18 cellular contexts compared by ENCODE assay signal in the genomic region with DNA sequence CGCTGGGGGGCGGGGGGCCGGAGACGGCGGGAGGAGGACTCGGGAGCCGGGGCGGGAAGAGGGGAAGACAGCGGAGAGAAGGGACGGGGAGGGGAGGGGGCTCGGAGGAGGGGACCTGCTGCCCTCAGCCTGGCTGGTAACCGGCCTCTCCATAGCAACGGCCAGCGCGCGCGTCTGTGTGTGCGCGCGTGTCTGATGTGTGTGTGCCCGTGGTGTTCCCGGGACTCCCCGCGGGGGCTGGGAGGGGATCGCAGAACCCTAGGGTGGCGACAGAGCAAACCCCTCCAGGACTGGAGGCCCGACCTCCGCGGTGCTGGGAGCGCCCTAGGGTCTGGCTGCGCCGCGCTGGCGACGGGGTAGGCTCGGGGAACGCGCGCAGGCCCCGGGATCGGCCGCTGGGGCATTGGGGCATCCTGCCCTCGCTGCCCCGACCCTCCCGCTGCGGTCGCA.
DNase-seq lines count a peak whose midpoint lies in the region; ATAC-seq and TF ChIP-seq lines count a peak whose summit lies in the region.
"Had no signal": no experiment of that assay in that cellular context is flagged by ENCODE, and none has a peak within 500 bp of the region (broad histone marks: within the 10 kb centered on the region; RNA-seq: fewer than 3 reads in every experiment).

No MANE protein-coding gene starts in this region.

- DNase-seq in DMS53 (lab: John Stamatoyannopoulos, UW) (peak; percentile 74), DMS53 treated with DMSO at 0.1 percent for 48 hours (lab: John Stamatoyannopoulos, UW; ENCODE audit: unreplicated experiment) (no peak), H9 (peak; percentile 64), ecto neural progenitor cell (ENCODE audit: low spot score) (peak; percentile 77), neuronal stem cell (ENCODE audit: low spot score) (peak; percentile 63), brain microvascular endothelial cell (no peak), kidney tubule cell (ENCODE audit: low spot score) (no peak)
- DNase-seq: 8988T; activated CD8-positive, alpha-beta memory T cell treated with anti-CD3 and anti-CD28 coated beads for 24 hours; activated naive CD4-positive, alpha-beta T cell treated with Interleukin-2 at 50 U/mL for 16 hours; central memory CD4-positive, alpha-beta T cell; gastrocnemius medialis; MM.1S; NCI-H2171; stimulated activated naive B cell treated with anti-CD40 and anti-IgM and Interleukin-4, amounts not matched to agents 10 μg/mL and 1 μg/mL and 100 μg/mL, for 72 hours had no signal

- peaks cover 3% of the 10 kb centered on the region in 2 experiments for H3K9me3 Mint-ChIP-seq in H9
- H3K9me3 Mint-ChIP-seq: stimulated activated naive B cell treated with anti-CD40 and anti-IgM and Interleukin-4, amounts not matched to agents 10 μg/mL and 1 μg/mL and 100 μg/mL, for 72 hours had no signal

- no peaks in the 10 kb centered on the region for H3K79me2 ChIP-seq in H9 (ENCODE audit: insufficient read depth, low read length)

- H3K27me3 ChIP-seq in H9 (ENCODE audit: insufficient read depth, low read length): peaks cover 51% of the 10 kb centered on the region
- no peaks in the 10 kb centered on the region for H3K27me3 ChIP-seq in neuronal stem cell (ENCODE audit: control insufficient read depth in 3 of 3, insufficient read depth in 3 of 3, low read depth in 1 of 3, low read length in 3 of 3)
- H3K27me3 ChIP-seq in brain microvascular endothelial cell (replicated peaks): peaks cover 52% of the 10 kb centered on the region

- H4K91ac ChIP-seq in H9 (ENCODE audit: insufficient read length, low read depth, low read length) (no peak overlapping the region), neuronal stem cell (ENCODE audit: low read depth, low read length, poor library complexity) (no peak overlapping the region)

- H3K14ac ChIP-seq in H9 (ENCODE audit: insufficient read depth, low read length) (no peak overlapping the region), neuronal stem cell (ENCODE audit: low read length) (peak overlapping the region; percentile 56)

- no CpG with 5 or more reads among the region's 47 CpGs for WGBS in H9 (ENCODE audit: extremely low coverage, insufficient read length, low lambda C conversion rate)
- WGBS in neuronal stem cell (ENCODE audit: extremely low coverage in 2 of 2, insufficient read length in 2 of 2, insufficient replicate concordance in 1 of 2), 2 donors: no CpG with 5 or more reads among the region's 47 CpGs

- no peak overlapping the region for H3K9ac ChIP-seq in H9 (ENCODE audit: extremely low read depth, insufficient read length, low read length)
- H3K9ac ChIP-seq in neuronal stem cell (ENCODE audit: low read depth, low read length, poor library complexity): peak overlapping the region; percentile 84

- peak overlapping the region; percentile 32 to 74; a peak in 2 of 5 replicates for H3K4me3 Mint-ChIP-seq in H9

- peaks cover 80% of the 10 kb centered on the region for H3K27me3 Mint-ChIP-seq in H9 (ENCODE audit: low read depth)

- H3K23ac ChIP-seq in H9 (ENCODE audit: insufficient read length, low read depth, low read length): no peak overlapping the region
- H3K23ac ChIP-seq in neuronal stem cell (ENCODE audit: low read depth, low read length, poor library complexity): no peak overlapping the region

- H2BK5ac ChIP-seq in H9 (ENCODE audit: insufficient read length, low read length): no peak overlapping the region
- peak overlapping the region; percentile 82 for H2BK5ac ChIP-seq in neuronal stem cell (ENCODE audit: low read length)

- H3K9me3 ChIP-seq in H9 (ENCODE audit: control insufficient read depth, low read depth, low read length): no peaks in the 10 kb centered on the region
- peaks cover 0 to 5% of the 10 kb centered on the region in 2 donors for H3K9me3 ChIP-seq in neuronal stem cell (replicated peaks in 1 of 2; ENCODE audit: control insufficient read depth in 2 of 2, insufficient read depth in 1 of 2, low read depth in 1 of 2, low read length in 2 of 2)
- H3K9me3 ChIP-seq: gastrocnemius medialis, uterus had no signal

- H2AK5ac ChIP-seq in H9 (ENCODE audit: insufficient read length, low read length) (no peak overlapping the region), neuronal stem cell (ENCODE audit: low read depth, low read length) (peak overlapping the region; percentile 99)

- in situ Hi-C loops in brain microvascular endothelial cell (cut with HindIII; ENCODE audit: low pct_ligation_motif_present, low sequenced_read_pairs): no loop called here

- H3K4ac ChIP-seq in H9 (ENCODE audit: low read depth, low read length) (no peak overlapping the region), neuronal stem cell (ENCODE audit: low read length) (peak overlapping the region; percentile 53)

- H3K4me2 ChIP-seq in H9 (ENCODE audit: insufficient read depth, insufficient read length, low read length): peak overlapping the region; percentile 80
- H3K4me2 ChIP-seq in neuronal stem cell (ENCODE audit: insufficient read depth, low read length, poor library complexity, severe bottlenecking): peak overlapping the region; percentile 91

- H3T11ph ChIP-seq in H9 (ENCODE audit: low read length): no peak overlapping the region

- H3K4me1 ChIP-seq in H9 (ENCODE audit: insufficient read depth, low read length) (no peaks in the 10 kb centered on the region), neuronal stem cell (ENCODE audit: control insufficient read depth in 2 of 2, insufficient read depth in 1 of 2, low read depth in 1 of 2, low read length in 2 of 2) (peaks cover 11 to 18% of the 10 kb centered on the region in 2 donors)

- no peaks in the 10 kb centered on the region for H3K36me3 Mint-ChIP-seq in H9 (ENCODE audit: insufficient read depth in 1 of 3, low read depth in 3 of 3)
- H3K36me3 Mint-ChIP-seq: stimulated activated naive B cell treated with anti-CD40 and anti-IgM and Interleukin-4, amounts not matched to agents 10 μg/mL and 1 μg/mL and 100 μg/mL, for 72 hours had no signal

- no peak overlapping the region for H4K5ac ChIP-seq in H9 (ENCODE audit: insufficient read length, low read depth, low read length)

- no peak overlapping the region for H4K8ac ChIP-seq in H9 (replicated peaks; ENCODE audit: insufficient read length, low read depth, low read length)
- H4K8ac ChIP-seq in neuronal stem cell (ENCODE audit: low read depth, low read length): no peak overlapping the region

- H3K4me1 Mint-ChIP-seq in H9: peaks cover 16 to 22% of the 10 kb centered on the region in 2 experiments

- peaks cover 37% of the 10 kb centered on the region for H3K23me2 ChIP-seq in H9 (ENCODE audit: insufficient read length, low read depth, low read length, poor library complexity, severe bottlenecking)

- TF ChIP-seq CTCF in H9 (conservative IDR thresholded peaks at IDR 0.05) (no peak), brain microvascular endothelial cell (IDR thresholded peaks at IDR 0.05; ENCODE audit: low read depth, low read length, missing control alignments) (no peak)

- H2BK12ac ChIP-seq in H9 (ENCODE audit: insufficient read length, low read depth, low read length) (no peak overlapping the region), neuronal stem cell (ENCODE audit: low read length) (no peak overlapping the region)

- H2BK20ac ChIP-seq in H9 (ENCODE audit: low read depth, low read length, poor library complexity, severe bottlenecking): no peak overlapping the region

- H2BK15ac ChIP-seq in H9 (ENCODE audit: low read depth, low read length) (no peak overlapping the region), neuronal stem cell (ENCODE audit: low read length) (peak overlapping the region; percentile 78)

- H3K36me3 ChIP-seq in neuronal stem cell (replicated peaks in 1 of 2; ENCODE audit: control insufficient read depth in 2 of 2, insufficient read depth in 2 of 2, low read length in 2 of 2) (peaks cover 0 to 16% of the 10 kb centered on the region in 2 donors), brain microvascular endothelial cell (replicated peaks) (no peaks in the 10 kb centered on the region)
- H3K36me3 ChIP-seq: gastrocnemius medialis, uterus had no signal

- H2AFZ ChIP-seq in H9 (ENCODE audit: low read length): no peak overlapping the region
- H2AFZ ChIP-seq in neuronal stem cell (ENCODE audit: low read length): peak overlapping the region; percentile 79

- H2BK120ac ChIP-seq in H9 (ENCODE audit: low read depth, low read length, poor library complexity, severe bottlenecking): no peak overlapping the region
- peak overlapping the region; percentile 98 for H2BK120ac ChIP-seq in neuronal stem cell (ENCODE audit: low read depth, low read length)

- no peak for ATAC-seq in HG02885 (IDR thresholded peaks at IDR 0.05; ENCODE audit: poor library complexity, unreplicated experiment)
- ATAC-seq: gastrocnemius medialis; stimulated activated naive B cell treated with anti-CD40 and anti-IgM and Interleukin-4, amounts not matched to agents 10 μg/mL and 1 μg/mL and 100 μg/mL, for 72 hours had no signal

- H3K27ac ChIP-seq in H9 (ENCODE audit: insufficient read length, low read depth, low read length) (no peak overlapping the region), neuronal stem cell (replicated peaks; ENCODE audit: low read length) (peak overlapping the region; percentile 24), brain microvascular endothelial cell (no peak overlapping the region)
- H3K27ac ChIP-seq: gastrocnemius medialis, uterus had no signal

- H3K56ac ChIP-seq in H9 (ENCODE audit: insufficient read length, low read depth, low read length): no peak overlapping the region

- H3K18ac ChIP-seq in H9 (ENCODE audit: insufficient read length, low read depth, low read length): no peak overlapping the region
- H3K18ac ChIP-seq in neuronal stem cell (ENCODE audit: low read length): peak overlapping the region; percentile 98

- H3K79me1 ChIP-seq in H9 (ENCODE audit: insufficient read depth, low read depth, low read length, poor library complexity, severe bottlenecking): no peaks in the 10 kb centered on the region
- peaks cover 15% of the 10 kb centered on the region for H3K79me1 ChIP-seq in neuronal stem cell (ENCODE audit: low read depth, low read length)

- no peaks in the 10 kb centered on the region for H4K20me1 ChIP-seq in H9 (ENCODE audit: control insufficient read depth, insufficient read depth, insufficient read length)

- H3K4me3 ChIP-seq in neuronal stem cell (ENCODE audit: low read length in 2 of 2): peak overlapping the region; percentile 74 to 75
- no peak overlapping the region for H3K4me3 ChIP-seq in brain microvascular endothelial cell (ENCODE audit: low read depth, low read length)
- H3K4me3 ChIP-seq: gastrocnemius medialis, uterus had no signal

- no peak overlapping the region for H3K27ac Mint-ChIP-seq in H9
- H3K27ac Mint-ChIP-seq: CD4-positive, alpha-beta T cell had no signal

Comparison
In these comparisons a context has a peak if more than half of its experiments do, and no peak if none do; other contexts are left out.
1. DNase-seq: peak in DMS53 (single experiment), H9 (single experiment), ecto neural progenitor cell (single experiment) and neuronal stem cell (single experiment); none in DMS53 treated with DMSO at 0.1 percent for 48 hours (single experiment), brain microvascular endothelial cell (single experiment) and kidney tubule cell (single experiment).